Comparison of ENCODE assay signal across 26 cellular contexts in genomic region chr4:140108713-140109230, GRCh38.
"Had no signal": no experiment of that assay in that cellular context is flagged by ENCODE, and none has a peak within 500 bp of the region (broad histone marks: within the 10 kb centered on the region; RNA-seq: fewer than 3 reads in every experiment).

No MANE protein-coding gene starts in this region.

- H3K27ac Mint-ChIP-seq: activated naive CD4-positive, alpha-beta T cell treated with anti-CD3 and anti-CD28 coated beads for 36 hours; activated naive CD8-positive, alpha-beta T cell treated with anti-CD3 and anti-CD28 coated beads, Interleukin-2, amount 10 ng/mL, durations not matched to agents 7 days and 5 days; activated T-cell treated with anti-CD3 and anti-CD28 coated beads, Interleukin-2, amount 50 U/mL, for 72 hours; naive thymus-derived CD4-positive, alpha-beta T cell; stimulated activated naive B cell treated with anti-CD40 and anti-IgM and Interleukin-4, amounts not matched to agents 10 μg/mL and 1 μg/mL and 100 μg/mL, for 72 hours had no signal

- H3K9me3 ChIP-seq: right lobe of liver, upper lobe of right lung had no signal

- H3K36me3 Mint-ChIP-seq: stimulated activated naive B cell treated with anti-CD40 and anti-IgM and Interleukin-4, amounts not matched to agents 10 μg/mL and 1 μg/mL and 100 μg/mL, for 72 hours; WTC11 had no signal

- H3K27ac ChIP-seq: neural progenitor cell, right lobe of liver, skin epidermis, upper lobe of right lung had no signal

- H3K9ac ChIP-seq: neural progenitor cell had no signal

- H3K4me2 ChIP-seq: neural progenitor cell had no signal

- H3K4me3 ChIP-seq: neural progenitor cell, right lobe of liver, skin epidermis, upper lobe of right lung had no signal

- H3K27me3 Mint-ChIP-seq: activated naive CD8-positive, alpha-beta T cell treated with anti-CD3 and anti-CD28 coated beads, Interleukin-2, amount 10 ng/mL, durations not matched to agents 7 days and 5 days had no signal

- H2AFZ ChIP-seq: neural progenitor cell had no signal

- H3K27me3 ChIP-seq: neural progenitor cell, right lobe of liver, upper lobe of right lung had no signal

- H3K9me3 Mint-ChIP-seq: activated naive CD4-positive, alpha-beta T cell treated with anti-CD3 and anti-CD28 coated beads for 36 hours; activated naive CD8-positive, alpha-beta T cell treated with anti-CD3 and anti-CD28 coated beads, Interleukin-2, amount 10 ng/mL, durations not matched to agents 7 days and 5 days; activated T-cell treated with anti-CD3 and anti-CD28 coated beads, Interleukin-2, amount 50 U/mL, for 72 hours; neural progenitor cell; stimulated activated naive B cell treated with anti-CD40 and anti-IgM and Interleukin-4, amounts not matched to agents 10 μg/mL and 1 μg/mL and 100 μg/mL, for 72 hours; WTC11 had no signal

- H3K4me3 Mint-ChIP-seq: activated naive CD4-positive, alpha-beta T cell treated with anti-CD3 and anti-CD28 coated beads for 36 hours; activated naive CD8-positive, alpha-beta T cell treated with anti-CD3 and anti-CD28 coated beads, Interleukin-2, amount 10 ng/mL, durations not matched to agents 7 days and 5 days; naive thymus-derived CD4-positive, alpha-beta T cell; stimulated activated naive B cell treated with anti-CD40 and anti-IgM and Interleukin-4, amounts not matched to agents 10 μg/mL and 1 μg/mL and 100 μg/mL, for 72 hours; WTC11 had no signal

- DNase-seq: activated CD4-positive, alpha-beta T cell treated with anti-CD3 and anti-CD28 coated beads, Interleukin-2, amount 50 U/mL, for 4 hours; activated CD8-positive, alpha-beta memory T cell treated with anti-CD3 and anti-CD28 coated beads for 24 hours; activated CD8-positive, alpha-beta memory T cell treated with anti-CD3 and anti-CD28 coated beads, Interleukin-2, amount 50 U/mL, for 48 hours; activated effector memory CD4-positive, alpha-beta T cell treated with Interleukin-2 at 50 U/mL for 16 hours; activated naive CD4-positive, alpha-beta T cell treated with anti-CD3 and anti-CD28 coated beads for 36 hours; activated naive CD8-positive, alpha-beta T cell treated with anti-CD3 and anti-CD28 coated beads, Interleukin-2, amount 10 ng/mL, durations not matched to agents 7 days and 5 days; activated T-cell treated with anti-CD3 and anti-CD28 coated beads, Interleukin-2, amount 50 U/mL, for 72 hours; amniotic stem cell; cortex of kidney; erythroblast; foreskin melanocyte; glutamatergic neuron; hypothalamus; left cardiac atrium; mesendoderm; naive thymus-derived CD4-positive, alpha-beta T cell; posterior cingulate gyrus; right lobe of liver; stimulated activated CD8-positive, alpha-beta memory T cell treated with anti-CD3 and anti-CD28 coated beads, Interleukin-4, amount 100 ng/mL, for 48 hours; stimulated activated naive B cell treated with anti-CD40 and anti-IgM and Interleukin-4, amounts not matched to agents 10 μg/mL and 1 μg/mL and 100 μg/mL, for 72 hours; T-helper 1 cell; T-helper 9 cell; upper lobe of right lung had no signal

- H3K36me3 ChIP-seq: neural progenitor cell, right lobe of liver, upper lobe of right lung had no signal

- ATAC-seq: activated T-cell treated with anti-CD3 and anti-CD28 coated beads, Interleukin-2, amount 50 U/mL, for 72 hours; left cardiac atrium; naive thymus-derived CD4-positive, alpha-beta T cell; right lobe of liver; stimulated activated naive B cell treated with anti-CD40 and anti-IgM and Interleukin-4, amounts not matched to agents 10 μg/mL and 1 μg/mL and 100 μg/mL, for 72 hours; upper lobe of right lung; WTC11 had no signal

- H3K4me1 ChIP-seq: upper lobe of right lung had no signal
